In genomic region chr6:55758156-55758942, GRCh38 we compare ENCODE assay signal across 11 cellular contexts.
DNase-seq lines count a peak whose midpoint lies in the region; ATAC-seq and TF ChIP-seq lines count a peak whose summit lies in the region.
"Had no signal": no experiment of that assay in that cellular context is flagged by ENCODE, and none has a peak within 500 bp of the region (broad histone marks: within the 10 kb centered on the region; RNA-seq: fewer than 3 reads in every experiment).

No MANE protein-coding gene starts in this region.

- CTCF ChIA-PET in RWPE1 (lab: Yijun Ruan, JAX): interaction anchor here (0.6 kb wide), 1 partner anchor 180 kb away, joined by 3 read pairs; no protein-coding TSS in a partner anchor

- ATAC-seq in sciatic nerve (peak; percentile 94), HG03280 (IDR thresholded peaks at IDR 0.05; ENCODE audit: unreplicated experiment) (no peak), GM18498 (IDR thresholded peaks at IDR 0.05; ENCODE audit: unreplicated experiment) (no peak)

- H3K27ac ChIP-seq in RWPE1: no peak overlapping the region

- TF ChIP-seq CTCF in RWPE1 (conservative IDR thresholded peaks at IDR 0.05; ENCODE audit: low read depth): no peak

- intact Hi-C loops in sciatic nerve (cut with DNase I): no loop called here

- POLR2A ChIA-PET in RWPE1 (lab: Yijun Ruan, JAX; ENCODE audit: low non-redundant PET): no interaction called here

- DNase-seq in ELR (ENCODE audit: low read depth) (peak; percentile 96), RWPE1 (ENCODE audit: low spot score) (peak; percentile 85), fibroblast of the conjunctiva (ENCODE audit: low read depth) (peak; percentile 95), sciatic nerve (ENCODE audit: low spot score) (no peak), C1 segment of cervical spinal cord (lab: John Stamatoyannopoulos, UW) (no peak), midbrain (lab: John Stamatoyannopoulos, UW) (no peak)
- DNase-seq: anterior cingulate cortex, NCI-H1105, nucleus accumbens had no signal

Comparison
In these comparisons a context has a peak if more than half of its experiments do, and no peak if none do; other contexts are left out.
1. DNase-seq: peak in ELR (single experiment), RWPE1 (single experiment) and fibroblast of the conjunctiva (single experiment); none in sciatic nerve (single experiment), C1 segment of cervical spinal cord (0 of 14) and midbrain (single experiment).